ENCODE assay signal across 1 cellular context in the genomic region with DNA sequence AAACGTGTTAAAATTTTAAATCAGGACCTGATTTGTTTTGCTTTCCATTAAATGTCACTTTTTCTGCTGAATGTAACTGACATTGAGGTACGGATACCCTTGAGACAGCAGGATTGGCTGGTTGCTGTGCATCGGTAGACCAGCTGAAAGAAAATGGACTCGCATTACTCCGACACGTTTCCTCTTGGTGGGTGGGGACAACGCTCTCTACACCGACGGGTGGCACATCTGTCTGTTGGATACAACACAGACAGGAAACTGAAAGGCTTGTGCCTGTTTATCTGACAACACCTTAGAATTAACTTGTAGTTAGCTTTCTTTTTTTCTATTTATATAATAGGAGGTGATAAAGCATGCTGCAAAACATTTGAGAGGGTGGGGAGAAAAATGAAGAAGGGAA.
TF ChIP-seq lines count a peak whose summit lies in the region.

No MANE protein-coding gene starts in this region.

TF ChIP-seq in GM12878, 131 proteins besides CTCF, POLR2A, EP300 and RAD21:
- TF ChIP-seq MEF2A (IDR thresholded peaks at IDR 0.05; ENCODE audit: insufficient read depth, low read depth, low read length) (no peak), TARDBP (IDR thresholded peaks at IDR 0.05; ENCODE audit: borderline replicate concordance) (no peak), RB1 (IDR thresholded peaks at IDR 0.05; ENCODE audit: borderline replicate concordance) (no peak), ZNF274 (IDR thresholded peaks at IDR 0.05; ENCODE audit: insufficient read depth, insufficient read length) (no peak), BMI1 (IDR thresholded peaks at IDR 0.05; ENCODE audit: borderline replicate concordance) (no peak), IKZF2 (IDR thresholded peaks at IDR 0.05) (no peak), CBX3 (IDR thresholded peaks at IDR 0.05; ENCODE audit: borderline replicate concordance, low read depth) (no peak), ESRRA (IDR thresholded peaks at IDR 0.05; ENCODE audit: low read length) (no peak), MEF2B (IDR thresholded peaks at IDR 0.05; ENCODE audit: partially characterized antibody, poor library complexity, severe bottlenecking) (no peak), SUPT20H (IDR thresholded peaks at IDR 0.05; ENCODE audit: borderline replicate concordance, control insufficient read depth, low read depth, low read length) (no peak), CHD4 (IDR thresholded peaks at IDR 0.05) (no peak), SUZ12 (IDR thresholded peaks at IDR 0.05; ENCODE audit: unreplicated experiment) (no peak), MXI1 (IDR thresholded peaks at IDR 0.05; ENCODE audit: low read depth, low read length) (no peak)
- TF ChIP-seq, protein P1, sequence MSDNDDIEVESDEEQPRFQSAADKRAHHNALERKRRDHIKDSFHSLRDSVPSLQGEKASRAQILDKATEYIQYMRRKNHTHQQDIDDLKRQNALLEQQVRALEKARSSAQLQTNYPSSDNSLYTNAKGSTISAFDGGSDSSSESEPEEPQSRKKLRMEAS (IDR thresholded peaks at IDR 0.05; ENCODE audit: low read depth, low read length) = no peak
- TF ChIP-seq, protein P2, sequence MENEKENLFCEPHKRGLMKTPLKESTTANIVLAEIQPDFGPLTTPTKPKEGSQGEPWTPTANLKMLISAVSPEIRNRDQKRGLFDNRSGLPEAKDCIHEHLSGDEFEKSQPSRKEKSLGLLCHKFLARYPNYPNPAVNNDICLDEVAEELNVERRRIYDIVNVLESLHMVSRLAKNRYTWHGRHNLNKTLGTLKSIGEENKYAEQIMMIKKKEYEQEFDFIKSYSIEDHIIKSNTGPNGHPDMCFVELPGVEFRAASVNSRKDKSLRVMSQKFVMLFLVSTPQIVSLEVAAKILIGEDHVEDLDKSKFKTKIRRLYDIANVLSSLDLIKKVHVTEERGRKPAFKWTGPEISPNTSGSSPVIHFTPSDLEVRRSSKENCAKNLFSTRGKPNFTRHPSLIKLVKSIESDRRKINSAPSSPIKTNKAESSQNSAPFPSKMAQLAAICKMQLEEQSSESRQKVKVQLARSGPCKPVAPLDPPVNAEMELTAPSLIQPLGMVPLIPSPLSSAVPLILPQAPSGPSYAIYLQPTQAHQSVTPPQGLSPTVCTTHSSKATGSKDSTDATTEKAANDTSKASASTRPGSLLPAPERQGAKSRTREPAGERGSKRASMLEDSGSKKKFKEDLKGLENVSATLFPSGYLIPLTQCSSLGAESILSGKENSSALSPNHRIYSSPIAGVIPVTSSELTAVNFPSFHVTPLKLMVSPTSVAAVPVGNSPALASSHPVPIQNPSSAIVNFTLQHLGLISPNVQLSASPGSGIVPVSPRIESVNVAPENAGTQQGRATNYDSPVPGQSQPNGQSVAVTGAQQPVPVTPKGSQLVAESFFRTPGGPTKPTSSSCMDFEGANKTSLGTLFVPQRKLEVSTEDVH (IDR thresholded peaks at IDR 0.05; ENCODE audit: low read depth, partially characterized antibody) = no peak
